In genomic region chr7:102914585-102914984, GRCh38 we compare ENCODE assay signal across 14 cellular contexts. TPM values are rescaled to one million over a fixed set of nuclear protein-coding genes. Genes with fewer than 3 reads are reported as not detected.
DNase-seq lines count a peak whose midpoint lies in the region; ATAC-seq, FAIRE-seq and TF ChIP-seq lines count a peak whose summit lies in the region.
"Had no signal": no experiment of that assay in that cellular context is flagged by ENCODE, and none has a peak within 500 bp of the region (broad histone marks: within the 10 kb centered on the region; RNA-seq: fewer than 3 reads in every experiment).

No MANE protein-coding gene starts in this region.

- H3K36me3 ChIP-seq in H1 (ENCODE audit: control insufficient read depth in 2 of 4, insufficient read depth in 4 of 4, low read length in 3 of 4) (no peaks in the 10 kb centered on the region), tibial nerve (peaks cover 0 to 5% (median 0%) of the 10 kb centered on the region in 3 donors), esophagus squamous epithelium (no peaks in the 10 kb centered on the region)

- no peaks in the 10 kb centered on the region for H3K36me3 Mint-ChIP-seq in mesothelial cell of epicardium
- no peaks in the 10 kb centered on the region for H3K36me3 Mint-ChIP-seq in immature natural killer cell

- H4K5ac ChIP-seq in H1 (ENCODE audit: insufficient read length, low read depth, low read length) = peak overlapping the region; percentile 10

- 81% methylated on average over 8 of the region's 8 CpGs; no CpG with 5 or more reads in 1 of the 2 experiments for WGBS in H1 (ENCODE audit: extremely low coverage in 1 of 2, insufficient coverage in 1 of 2, insufficient read length in 1 of 2, insufficient replicate concordance in 2 of 2, low coverage in 1 of 2, low lambda C conversion rate in 2 of 2, missing lambda C conversion rate in 1 of 2), 2 experiments
- 69 to 72% methylated on average over 8 of the region's 8 CpGs for WGBS in tibial nerve, 2 donors
- WGBS in esophagus squamous epithelium, 2 donors = 53 to 72% methylated on average over 8 of the region's 8 CpGs

- no peak for TF ChIP-seq RAD21 in H1 (IDR thresholded peaks at IDR 0.05 in 1 of 2, conservative IDR thresholded peaks at IDR 0.05 in 1 of 2; ENCODE audit: low read depth in 2 of 2, low read length in 2 of 2)

- no peak overlapping the region for H3K4me2 ChIP-seq in H1 (ENCODE audit: insufficient read depth in 1 of 2, low read depth in 2 of 2, low read length in 2 of 2)

- DNase-seq in NCI-H226 = peak; percentile 22
- DNase-seq in H1 (ENCODE audit: low read depth in 1 of 2, low spot score in 2 of 2) = no peak
- DNase-seq in mesothelial cell of epicardium (ENCODE audit: low spot score in 2 of 2, unreplicated experiment in 2 of 2) = no peak
- peak; percentile 23 to 43 for DNase-seq in tibial nerve (ENCODE audit: low spot score in 2 of 2)
- no peak for DNase-seq in immature natural killer cell
- no peak for DNase-seq in esophagus squamous epithelium (lab: John Stamatoyannopoulos, UW)
- DNase-seq: DMS153, NCI-H1105 treated with DMSO at 0.1 percent for 48 hours had no signal

- no peak overlapping the region for H4K91ac ChIP-seq in H1 (replicated peaks; ENCODE audit: insufficient read length, low read length)

- H3K79me1 ChIP-seq in H1 (ENCODE audit: low read depth, low read length) = no peaks in the 10 kb centered on the region

- peaks cover 0 to 1% of the 10 kb centered on the region in 2 experiments for H4K20me1 ChIP-seq in H1 (replicated peaks in 1 of 2; ENCODE audit: control insufficient read depth in 1 of 2, insufficient read depth in 2 of 2, low read length in 2 of 2)

- no peak overlapping the region; the same call in 1 of the 2 replicates for H3K18ac ChIP-seq in H1 (ENCODE audit: extremely low read depth, low read length)

- no peak overlapping the region for H2BK20ac ChIP-seq in H1 (ENCODE audit: low read length)

- no peak overlapping the region for H2AFZ ChIP-seq in H1 (ENCODE audit: low read length)

- H3K23ac ChIP-seq in H1 (ENCODE audit: insufficient read length) = no peak overlapping the region

- H2BK15ac ChIP-seq in H1 (ENCODE audit: low read length) = no peak overlapping the region

- no peaks in the 10 kb centered on the region for H3K79me2 ChIP-seq in H1 (ENCODE audit: control insufficient read depth in 1 of 2, insufficient read depth in 2 of 2, low read length in 2 of 2)

- intact Hi-C loops in esophagus squamous epithelium (cut with DNase I) = no loop called here

- POLR2A ChIA-PET in H1 (lab: Charles Lee; ENCODE audit: partially characterized antibody) = interaction anchor here (1.0 kb wide), 1 partner anchor 10 kb away, joined by 3 read pairs; no protein-coding TSS in a partner anchor

- H3K27ac Mint-ChIP-seq in mesothelial cell of epicardium (peak overlapping the region; percentile 28), immature natural killer cell (no peak overlapping the region)
- H3K27ac Mint-ChIP-seq: dendritic cell treated with granulocyte-macrophage colony-stimulating factor and Interleukin-4, amounts not matched to agents 40 ng/mL and 50 ng/mL, for 4 days had no signal

- H3K4me1 Mint-ChIP-seq in mesothelial cell of epicardium = peaks cover 32% of the 10 kb centered on the region
- H3K4me1 Mint-ChIP-seq in immature natural killer cell = no peaks in the 10 kb centered on the region

- no peak overlapping the region for H4K8ac ChIP-seq in H1 (ENCODE audit: extremely low read depth, insufficient read depth, low read length)

- H3K9me3 ChIP-seq in H1 (ENCODE audit: insufficient read depth in 2 of 2, low read depth in 1 of 2, low read length in 1 of 2) = no peaks in the 10 kb centered on the region
- H3K9me3 ChIP-seq in tibial nerve = no peaks in the 10 kb centered on the region
- H3K9me3 ChIP-seq in esophagus squamous epithelium = no peaks in the 10 kb centered on the region

- no peak for FAIRE-seq in H1 (lab: Jason Lieb, UNC)
- FAIRE-seq: GM18507, islet of Langerhans, TTC549 had no signal

- no peak for TF ChIP-seq EP300 in H1 (IDR thresholded peaks at IDR 0.05; ENCODE audit: borderline replicate concordance in 1 of 2, low read depth in 2 of 2, low read length in 2 of 2)
- TF ChIP-seq EP300 in tibial nerve (IDR thresholded peaks at IDR 0.05) = no peak

- TF ChIP-seq CTCF in H1 (IDR thresholded peaks at IDR 0.05; ENCODE audit: control extremely low read depth in 1 of 3, insufficient read depth in 1 of 3, low read depth in 1 of 3, low read length in 3 of 3) = no peak
- no peak for TF ChIP-seq CTCF in mesothelial cell of epicardium (IDR thresholded peaks at IDR 0.05; ENCODE audit: unreplicated experiment)
- TF ChIP-seq CTCF in tibial nerve (IDR thresholded peaks at IDR 0.05) = no peak
- no peak for TF ChIP-seq CTCF in esophagus squamous epithelium (IDR thresholded peaks at IDR 0.05)

- TF ChIP-seq POLR2A in H1 (IDR thresholded peaks at IDR 0.05; ENCODE audit: control extremely low read depth in 1 of 2, low read depth in 2 of 2, low read length in 2 of 2) = no peak
- no peak for TF ChIP-seq POLR2A in tibial nerve (IDR thresholded peaks at IDR 0.05)
- TF ChIP-seq POLR2A in esophagus squamous epithelium (IDR thresholded peaks at IDR 0.05) = no peak

- H3K4ac ChIP-seq in H1 (replicated peaks; ENCODE audit: insufficient read length, low read depth, low read length) = no peak overlapping the region

- H3K27me3 ChIP-seq in H1 (replicated peaks in 1 of 4; ENCODE audit: control insufficient read depth in 3 of 4, extremely low read depth in 1 of 4, insufficient read depth in 3 of 4, low read length in 3 of 4) (no peaks in the 10 kb centered on the region), tibial nerve (no peaks in the 10 kb centered on the region), esophagus squamous epithelium (no peaks in the 10 kb centered on the region)

- no peak overlapping the region for H3K27ac ChIP-seq in H1 (ENCODE audit: low read depth, low read length)
- H3K27ac ChIP-seq in tibial nerve = peak overlapping the region in 1 of 4 donors; percentile 46
- H3K27ac ChIP-seq in esophagus squamous epithelium = peak overlapping the region in 1 of 4 donors; percentile 15

- H3K4me1 ChIP-seq in H1 (replicated peaks in 1 of 4; ENCODE audit: control insufficient read depth in 3 of 4, insufficient read depth in 4 of 4, low read length in 3 of 4) (peaks cover 0 to 9% (median 4%) of the 10 kb centered on the region in 4 experiments; a peak in 4 of 7 replicates), tibial nerve (peaks cover 0 to 27% (median 0%) of the 10 kb centered on the region in 4 donors), esophagus squamous epithelium (peaks cover 0 to 21% (median 6%) of the 10 kb centered on the region in 3 donors)

- H2AK5ac ChIP-seq in H1 (ENCODE audit: low read depth, low read length) = no peak overlapping the region

- no peak for ATAC-seq in HG03439 (IDR thresholded peaks at IDR 0.05; ENCODE audit: unreplicated experiment)

- peak overlapping the region; percentile 79 for H3K4me3 Mint-ChIP-seq in mesothelial cell of epicardium
- H3K4me3 Mint-ChIP-seq in immature natural killer cell = no peak overlapping the region
- H3K4me3 Mint-ChIP-seq: dendritic cell treated with granulocyte-macrophage colony-stimulating factor and Interleukin-4, amounts not matched to agents 40 ng/mL and 50 ng/mL, for 4 days had no signal

- no peak overlapping the region for H2BK5ac ChIP-seq in H1 (ENCODE audit: low read depth, low read length)

- no peaks in the 10 kb centered on the region for H3K23me2 ChIP-seq in H1 (ENCODE audit: low read depth, low read length)

- H3K4me3 ChIP-seq in H1 (ENCODE audit: extremely low read depth in 1 of 4, insufficient read depth in 2 of 4, low read depth in 3 of 4, low read length in 4 of 4) = no peak overlapping the region
- H3K4me3 ChIP-seq in tibial nerve = peak overlapping the region in 2 of 4 donors; percentile 10 to 21
- H3K4me3 ChIP-seq in esophagus squamous epithelium = peak overlapping the region in 1 of 4 donors; percentile 51

- H3K9ac ChIP-seq in H1 (replicated peaks in 1 of 4; ENCODE audit: extremely low read depth in 1 of 4, low read depth in 3 of 4, low read length in 3 of 4) = no peak overlapping the region

- H2BK12ac ChIP-seq in H1 (ENCODE audit: low read depth, low read length) = no peak overlapping the region

- H3K9me3 Mint-ChIP-seq in mesothelial cell of epicardium = no peaks in the 10 kb centered on the region
- no peaks in the 10 kb centered on the region for H3K9me3 Mint-ChIP-seq in immature natural killer cell

- H3K56ac ChIP-seq in H1 (replicated peaks; ENCODE audit: insufficient read length, low read depth, low read length) = no peak overlapping the region

- H3K27me3 Mint-ChIP-seq in mesothelial cell of epicardium (ENCODE audit: low read depth) (no peaks in the 10 kb centered on the region), immature natural killer cell (ENCODE audit: low read depth in 3 of 3) (peaks cover 0 to 5% (median 2%) of the 10 kb centered on the region in 3 donors)
- H3K27me3 Mint-ChIP-seq: dendritic cell treated with granulocyte-macrophage colony-stimulating factor and Interleukin-4, amounts not matched to agents 40 ng/mL and 50 ng/mL, for 4 days had no signal

- no peak overlapping the region for H2BK120ac ChIP-seq in H1 (replicated peaks; ENCODE audit: low read depth, low read length)

- CTCF ChIA-PET in H1 (lab: Charles Lee; ENCODE audit: partially characterized antibody) = interaction anchor here (0.9 to 2.3 kb wide), 3 partner anchors 19 to 148 kb away, joined by 3 to 7 read pairs (median 5); no protein-coding TSS in a partner anchor

- H3K14ac ChIP-seq in H1 (ENCODE audit: insufficient read length) = no peak overlapping the region

TF ChIP-seq in H1, 55 proteins besides CTCF, POLR2A, EP300 and RAD21 (continues in another document):
- TF ChIP-seq CHD2 (IDR thresholded peaks at IDR 0.05; ENCODE audit: low read length) (no peak), GTF2F1 (IDR thresholded peaks at IDR 0.05; ENCODE audit: borderline replicate concordance, low read depth, low read length) (no peak), SP4 (IDR thresholded peaks at IDR 0.05; ENCODE audit: low read length) (no peak), MAX (IDR thresholded peaks at IDR 0.05) (no peak)

RNA-seq across cellular contexts. Expression of gene LRRC17, which starts 1.8 kb away (rescaled TPM):
- total RNA-seq in H1 (2021; fragmentation: NEBNext Ultra II Directional; extraction: Animal tissue kit (Norgen Biotek cat#: 25700)) = 3.0 and 3.3 TPM in 2 replicates
- polyA plus RNA-seq in H1 (2011; rRNA removed) (2.2 and 3.0 TPM in 2 replicates), immature natural killer cell (not detected)
- 4.0 TPM for polyA plus RNA-seq in H1 (2011; cell fraction: cytosol; rRNA removed)
- polyA plus RNA-seq in H1 (2011; cell fraction: nucleus; rRNA removed) = 2.7 TPM
- 2.5 to 5.7 TPM (median 3.1 TPM) in 4 replicates for polyA plus RNA-seq in H1 (2012, experiment 1 of 2)
- polyA plus RNA-seq in H1 (2012, experiment 2 of 2) = 0.26 TPM
- 7.5 TPM for polyA plus RNA-seq in H1 (2013, experiment 1 of 2)
- polyA plus RNA-seq in H1 (2013, experiment 2 of 2) = 7.3 TPM
- 2.8 and 4.5 TPM in 2 replicates for polyA minus RNA-seq in H1 (2011; rRNA and poly(A)+ RNA removed)
- 0.73 TPM for polyA minus RNA-seq in H1 (2011; cell fraction: cytosol; rRNA and poly(A)+ RNA removed)
- polyA minus RNA-seq in H1 (2011; cell fraction: nucleus; rRNA and poly(A)+ RNA removed) = 2.2 TPM
- total RNA-seq in mesothelial cell of epicardium (42.0 to 45.5 TPM (median 43.1 TPM) in 3 replicates), tibial nerve (1 to 10 TPM; 1.7 to 9.0 (median 2.6) TPM), esophagus squamous epithelium (1 to 10 TPM in 2 of 4 donors, under 1 TPM in 1, not detected in 1; 0.26 to 2.5 (median 1.1) TPM)
- total RNA-seq: OCI-LY7 had no signal

Comparison
In these comparisons a context has a peak if more than half of its experiments do, and no peak if none do; other contexts are left out.
1. DNase-seq: peak in NCI-H226 (single experiment) and tibial nerve (2 of 2); none in H1 (0 of 2), mesothelial cell of epicardium (0 of 2), immature natural killer cell (0 of 3) and esophagus squamous epithelium (single experiment).